Comparison of ENCODE assay signal across 2 cellular contexts in the genomic region with DNA sequence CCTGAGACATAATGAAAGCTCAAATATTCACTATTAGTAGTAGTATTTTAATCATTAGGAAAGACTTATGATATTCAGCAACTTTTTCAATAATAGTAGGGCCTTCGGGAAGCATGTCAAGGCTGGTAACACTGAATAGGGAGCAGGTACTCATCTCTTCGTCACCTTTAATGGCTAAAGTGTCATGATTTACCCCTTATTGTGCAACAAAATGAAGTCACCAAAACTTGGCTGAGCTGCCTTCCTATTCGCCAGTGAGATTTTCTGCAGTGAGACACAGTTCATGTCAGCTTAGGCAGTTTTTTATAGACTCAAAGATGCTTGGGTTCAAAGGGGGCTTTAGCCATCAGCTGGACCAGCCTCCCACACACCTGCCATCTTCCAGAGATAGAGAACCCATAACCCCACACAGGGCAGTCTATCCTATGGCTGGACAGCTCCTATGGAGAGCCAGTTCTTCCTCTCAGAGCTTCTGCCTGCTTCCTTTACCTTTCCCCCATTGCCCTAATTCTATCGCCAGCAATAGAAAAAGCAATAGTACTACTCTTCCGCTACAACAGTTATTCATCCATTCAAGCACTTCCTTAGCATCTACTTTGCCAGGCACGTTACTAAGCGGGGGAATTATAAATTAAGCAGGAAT.
TF ChIP-seq lines count a peak whose summit lies in the region.

No MANE protein-coding gene starts in this region.

TF ChIP-seq in HepG2, 621 proteins besides CTCF, POLR2A, EP300 and RAD21 (continues in another document):
- TF ChIP-seq, protein P1, sequence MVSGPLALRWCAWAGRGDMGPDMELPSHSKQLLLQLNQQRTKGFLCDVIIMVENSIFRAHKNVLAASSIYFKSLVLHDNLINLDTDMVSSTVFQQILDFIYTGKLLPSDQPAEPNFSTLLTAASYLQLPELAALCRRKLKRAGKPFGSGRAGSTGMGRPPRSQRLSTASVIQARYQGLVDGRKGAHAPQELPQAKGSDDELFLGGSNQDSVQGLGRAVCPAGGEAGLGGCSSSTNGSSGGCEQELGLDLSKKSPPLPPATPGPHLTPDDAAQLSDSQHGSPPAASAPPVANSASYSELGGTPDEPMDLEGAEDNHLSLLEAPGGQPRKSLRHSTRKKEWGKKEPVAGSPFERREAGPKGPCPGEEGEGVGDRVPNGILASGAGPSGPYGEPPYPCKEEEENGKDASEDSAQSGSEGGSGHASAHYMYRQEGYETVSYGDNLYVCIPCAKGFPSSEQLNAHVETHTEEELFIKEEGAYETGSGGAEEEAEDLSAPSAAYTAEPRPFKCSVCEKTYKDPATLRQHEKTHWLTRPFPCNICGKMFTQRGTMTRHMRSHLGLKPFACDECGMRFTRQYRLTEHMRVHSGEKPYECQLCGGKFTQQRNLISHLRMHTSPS (CRISPR knock-in tag; IDR thresholded peaks at IDR 0.05; ENCODE audit: low read depth): no peak
- TF ChIP-seq, protein P2, sequence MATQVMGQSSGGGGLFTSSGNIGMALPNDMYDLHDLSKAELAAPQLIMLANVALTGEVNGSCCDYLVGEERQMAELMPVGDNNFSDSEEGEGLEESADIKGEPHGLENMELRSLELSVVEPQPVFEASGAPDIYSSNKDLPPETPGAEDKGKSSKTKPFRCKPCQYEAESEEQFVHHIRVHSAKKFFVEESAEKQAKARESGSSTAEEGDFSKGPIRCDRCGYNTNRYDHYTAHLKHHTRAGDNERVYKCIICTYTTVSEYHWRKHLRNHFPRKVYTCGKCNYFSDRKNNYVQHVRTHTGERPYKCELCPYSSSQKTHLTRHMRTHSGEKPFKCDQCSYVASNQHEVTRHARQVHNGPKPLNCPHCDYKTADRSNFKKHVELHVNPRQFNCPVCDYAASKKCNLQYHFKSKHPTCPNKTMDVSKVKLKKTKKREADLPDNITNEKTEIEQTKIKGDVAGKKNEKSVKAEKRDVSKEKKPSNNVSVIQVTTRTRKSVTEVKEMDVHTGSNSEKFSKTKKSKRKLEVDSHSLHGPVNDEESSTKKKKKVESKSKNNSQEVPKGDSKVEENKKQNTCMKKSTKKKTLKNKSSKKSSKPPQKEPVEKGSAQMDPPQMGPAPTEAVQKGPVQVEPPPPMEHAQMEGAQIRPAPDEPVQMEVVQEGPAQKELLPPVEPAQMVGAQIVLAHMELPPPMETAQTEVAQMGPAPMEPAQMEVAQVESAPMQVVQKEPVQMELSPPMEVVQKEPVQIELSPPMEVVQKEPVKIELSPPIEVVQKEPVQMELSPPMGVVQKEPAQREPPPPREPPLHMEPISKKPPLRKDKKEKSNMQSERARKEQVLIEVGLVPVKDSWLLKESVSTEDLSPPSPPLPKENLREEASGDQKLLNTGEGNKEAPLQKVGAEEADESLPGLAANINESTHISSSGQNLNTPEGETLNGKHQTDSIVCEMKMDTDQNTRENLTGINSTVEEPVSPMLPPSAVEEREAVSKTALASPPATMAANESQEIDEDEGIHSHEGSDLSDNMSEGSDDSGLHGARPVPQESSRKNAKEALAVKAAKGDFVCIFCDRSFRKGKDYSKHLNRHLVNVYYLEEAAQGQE (IDR thresholded peaks at IDR 0.05; ENCODE audit: borderline replicate concordance in 1 of 2, low read depth in 1 of 2, low read length in 2 of 2): peak; percentile 58 to 92
- TF ChIP-seq EHMT2 (IDR thresholded peaks at IDR 0.05; ENCODE audit: borderline replicate concordance, low read depth, low read length) (peak; percentile 77; the same call in 1 of the 2 replicates), SOX13 (IDR thresholded peaks at IDR 0.05) (no peak), SOX13 (CRISPR knock-in tag; conservative IDR thresholded peaks at IDR 0.05 in 1 of 2, IDR thresholded peaks at IDR 0.05 in 1 of 2) (no peak), FOXC1 (CRISPR knock-in tag; IDR thresholded peaks at IDR 0.05; ENCODE audit: borderline replicate concordance) (no peak), ZNF766 (CRISPR knock-in tag; IDR thresholded peaks at IDR 0.05; ENCODE audit: borderline replicate concordance) (no peak), TBX2 (CRISPR knock-in tag; IDR thresholded peaks at IDR 0.05; ENCODE audit: borderline replicate concordance) (no peak), SRSF9 (IDR thresholded peaks at IDR 0.05; ENCODE audit: borderline replicate concordance, insufficient read depth, low read depth, low read length, poor library complexity, severe bottlenecking) (no peak), ZNF644 (CRISPR knock-in tag; IDR thresholded peaks at IDR 0.05; ENCODE audit: low read depth) (0 out of 2 replicates have a peak, but pooled peaks have one; percentile 14), SIN3A (IDR thresholded peaks at IDR 0.05; ENCODE audit: borderline replicate concordance, low read depth, low read length) (0 out of 2 replicates have a peak, but pooled peaks have one; percentile 35), CEBPB (IDR thresholded peaks at IDR 0.05; ENCODE audit: borderline replicate concordance, low read depth, low read length) (peak; percentile 50; the same call in 1 of the 2 replicates), CEBPG (CRISPR knock-in tag; IDR thresholded peaks at IDR 0.05) (0 out of 2 replicates have a peak, but pooled peaks have one; percentile 30), FOXM1 (CRISPR knock-in tag; IDR thresholded peaks at IDR 0.05) (no peak), SMARCE1 (IDR thresholded peaks at IDR 0.05; ENCODE audit: borderline replicate concordance) (no peak), TCF7 (IDR thresholded peaks at IDR 0.05; ENCODE audit: low read depth) (no peak), ZNF354B (CRISPR knock-in tag; IDR thresholded peaks at IDR 0.05) (no peak), HNRNPH1 (optimal IDR thresholded peaks at IDR 0.05; ENCODE audit: low read depth, low read length) (no peak), RBFOX2 (IDR thresholded peaks at IDR 0.05; ENCODE audit: low read depth, low read length) (0 out of 2 replicates have a peak, but pooled peaks have one; percentile 33)
- TF ChIP-seq, protein P3, sequence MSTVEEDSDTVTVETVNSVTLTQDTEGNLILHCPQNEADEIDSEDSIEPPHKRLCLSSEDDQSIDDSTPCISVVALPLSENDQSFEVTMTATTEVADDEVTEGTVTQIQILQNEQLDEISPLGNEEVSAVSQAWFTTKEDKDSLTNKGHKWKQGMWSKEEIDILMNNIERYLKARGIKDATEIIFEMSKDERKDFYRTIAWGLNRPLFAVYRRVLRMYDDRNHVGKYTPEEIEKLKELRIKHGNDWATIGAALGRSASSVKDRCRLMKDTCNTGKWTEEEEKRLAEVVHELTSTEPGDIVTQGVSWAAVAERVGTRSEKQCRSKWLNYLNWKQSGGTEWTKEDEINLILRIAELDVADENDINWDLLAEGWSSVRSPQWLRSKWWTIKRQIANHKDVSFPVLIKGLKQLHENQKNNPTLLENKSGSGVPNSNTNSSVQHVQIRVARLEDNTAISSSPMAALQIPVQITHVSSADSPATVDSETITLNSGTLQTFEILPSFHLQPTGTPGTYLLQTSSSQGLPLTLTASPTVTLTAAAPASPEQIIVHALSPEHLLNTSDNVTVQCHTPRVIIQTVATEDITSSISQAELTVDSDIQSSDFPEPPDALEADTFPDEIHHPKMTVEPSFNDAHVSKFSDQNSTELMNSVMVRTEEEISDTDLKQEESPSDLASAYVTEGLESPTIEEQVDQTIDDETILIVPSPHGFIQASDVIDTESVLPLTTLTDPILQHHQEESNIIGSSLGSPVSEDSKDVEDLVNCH (CRISPR knock-in tag; IDR thresholded peaks at IDR 0.05): no peak

TF ChIP-seq in liver, 16 proteins besides CTCF, POLR2A, EP300 and RAD21:
- TF ChIP-seq NR2F2 (IDR thresholded peaks at IDR 0.05) (no peak), GABPA (IDR thresholded peaks at IDR 0.05 in 1 of 2, conservative IDR thresholded peaks at IDR 0.05 in 1 of 2) (no peak)
- TF ChIP-seq, protein P2 (IDR thresholded peaks at IDR 0.05): peak; percentile 96
- TF ChIP-seq, protein P4, sequence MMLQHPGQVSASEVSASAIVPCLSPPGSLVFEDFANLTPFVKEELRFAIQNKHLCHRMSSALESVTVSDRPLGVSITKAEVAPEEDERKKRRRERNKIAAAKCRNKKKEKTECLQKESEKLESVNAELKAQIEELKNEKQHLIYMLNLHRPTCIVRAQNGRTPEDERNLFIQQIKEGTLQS (IDR thresholded peaks at IDR 0.05): no peak
TF ChIP-seq in liver: peak in this region for 1.
